ENCODE assay signal across 22 cellular contexts in genomic region chr7:99050971-99051370, GRCh38.
DNase-seq lines count a peak whose midpoint lies in the region; ATAC-seq, FAIRE-seq and TF ChIP-seq lines count a peak whose summit lies in the region.
"Had no signal": no experiment of that assay in that cellular context is flagged by ENCODE, and none has a peak within 500 bp of the region (broad histone marks: within the 10 kb centered on the region; RNA-seq: fewer than 3 reads in every experiment).

No MANE protein-coding gene starts in this region.

- no peaks in the 10 kb centered on the region for H3K9me3 Mint-ChIP-seq in CD4-positive, alpha-beta T cell
- H3K9me3 Mint-ChIP-seq in activated naive CD8-positive, alpha-beta T cell treated with anti-CD3 and anti-CD28 coated beads, Interleukin-2, amount 50 U/mL, for 24 hours: no peaks in the 10 kb centered on the region
- no peaks in the 10 kb centered on the region for H3K9me3 Mint-ChIP-seq in memory B cell

- WGBS in A549 (ENCODE audit: missing lambda C conversion rate): 26% methylated on average over 2 of the region's 2 CpGs

- H3K36me3 Mint-ChIP-seq in CD4-positive, alpha-beta T cell (ENCODE audit: low read depth): peaks cover 93% of the 10 kb centered on the region
- H3K36me3 Mint-ChIP-seq in activated naive CD8-positive, alpha-beta T cell treated with anti-CD3 and anti-CD28 coated beads, Interleukin-2, amount 50 U/mL, for 24 hours (ENCODE audit: low read depth): peaks cover 39% of the 10 kb centered on the region
- peaks cover 32% of the 10 kb centered on the region for H3K36me3 Mint-ChIP-seq in memory B cell

- H3K27me3 Mint-ChIP-seq in CD4-positive, alpha-beta T cell: no peaks in the 10 kb centered on the region
- H3K27me3 Mint-ChIP-seq in activated naive CD8-positive, alpha-beta T cell treated with anti-CD3 and anti-CD28 coated beads, Interleukin-2, amount 50 U/mL, for 24 hours: no peaks in the 10 kb centered on the region
- H3K27me3 Mint-ChIP-seq in memory B cell: no peaks in the 10 kb centered on the region

- H3K4me3 ChIP-seq in A549 (no peak overlapping the region), foreskin fibroblast (ENCODE audit: low read depth in 1 of 2, low read length in 2 of 2) (no peak overlapping the region)
- H3K4me3 ChIP-seq: spleen had no signal

- no peak for FAIRE-seq in A549 (lab: Jason Lieb, UNC)
- no peak for FAIRE-seq in GM19239 (lab: Jason Lieb, UNC)

- DNase-seq in A549 (ENCODE audit: low read depth in 1 of 2, low spot score in 1 of 2) (peak in 1 of 2 experiments; percentile 16), memory B cell (ENCODE audit: low spot score in 2 of 2) (no peak), NCI-H1436 treated with DMSO at 0.1 percent for 48 hours (lab: John Stamatoyannopoulos, UW) (no peak), GM19239 (ENCODE audit: insufficient read length, low spot score) (no peak), foreskin fibroblast (no peak)
- no peak for DNase-seq in CD4-positive, alpha-beta T cell
- no peak for DNase-seq in activated naive CD8-positive, alpha-beta T cell treated with anti-CD3 and anti-CD28 coated beads, Interleukin-2, amount 50 U/mL, for 24 hours
- DNase-seq: activated CD4-positive, alpha-beta T cell treated with anti-CD3 and anti-CD28 coated beads for 4 hours; amniotic stem cell; caudate nucleus; head of caudate nucleus; IMR-90; mesenchymal stem cell; NCI-H1105; NCI-H2029 treated with DMSO at 0.1 percent for 48 hours; NCI-H226; nucleus accumbens; SK-N-SH; spleen; stimulated activated CD4-positive, alpha-beta T cell treated with anti-CD3 and anti-CD28 coated beads, Interleukin-4, amount 100 ng/mL, for 1 hour; stimulated activated naive CD4-positive, alpha-beta T cell had no signal

- TF ChIP-seq RAD21 in A549 (conservative IDR thresholded peaks at IDR 0.05 in 1 of 2, IDR thresholded peaks at IDR 0.05 in 1 of 2): no peak

- no peak for TF ChIP-seq EP300 in A549 (IDR thresholded peaks at IDR 0.05)

- no peak overlapping the region for H3K4me3 Mint-ChIP-seq in CD4-positive, alpha-beta T cell
- H3K4me3 Mint-ChIP-seq in activated naive CD8-positive, alpha-beta T cell treated with anti-CD3 and anti-CD28 coated beads, Interleukin-2, amount 50 U/mL, for 24 hours: no peak overlapping the region
- no peak overlapping the region for H3K4me3 Mint-ChIP-seq in memory B cell

- peak overlapping the region; percentile 49 to 63; a peak in 4 of 6 replicates for H3K27ac ChIP-seq in A549
- no peak overlapping the region for H3K27ac ChIP-seq in CD4-positive, alpha-beta T cell (ENCODE audit: low read depth, low read length)
- H3K27ac ChIP-seq: RWPE1, spleen had no signal

- ATAC-seq in A549: peak in 1 of 2 experiments; percentile 15; a peak in 2 of 6 replicates
- ATAC-seq in CD4-positive, alpha-beta T cell (ENCODE audit: poor library complexity): no peak
- peak; percentile 61 for ATAC-seq in activated naive CD8-positive, alpha-beta T cell treated with anti-CD3 and anti-CD28 coated beads, Interleukin-2, amount 50 U/mL, for 24 hours
- ATAC-seq in memory B cell (ENCODE audit: low read depth): no peak

- TF ChIP-seq CTCF in A549 (IDR thresholded peaks at IDR 0.05): no peak
- TF ChIP-seq CTCF in CD4-positive, alpha-beta T cell (IDR thresholded peaks at IDR 0.05): no peak
- no peak for TF ChIP-seq CTCF in foreskin fibroblast (IDR thresholded peaks at IDR 0.05; ENCODE audit: low read depth, low read length)

- no peaks in the 10 kb centered on the region for H3K9me3 ChIP-seq in A549
- no peaks in the 10 kb centered on the region for H3K9me3 ChIP-seq in CD4-positive, alpha-beta T cell (ENCODE audit: control insufficient read depth, low read length)
- H3K9me3 ChIP-seq: SK-N-SH, spleen had no signal

- POLR2A ChIA-PET in A549 (lab: Yijun Ruan, JAX): no interaction called here
- POLR2A ChIA-PET in CD4-positive, alpha-beta T cell (lab: Charles Lee): interaction anchor here (1.0 kb wide), 1 partner anchor 94 kb away, joined by 3 read pairs; no protein-coding TSS in a partner anchor

- CTCF ChIA-PET in A549 (lab: Yijun Ruan, JAX): interaction anchor here (0.5 to 4.8 kb wide), 3 partner anchors 11 to 91 kb away, joined by 4 to 21 read pairs (median 18); no protein-coding TSS in a partner anchor
- CTCF ChIA-PET in CD4-positive, alpha-beta T cell (lab: Charles Lee): no interaction called here

- peaks cover 19% of the 10 kb centered on the region for H3K4me1 ChIP-seq in A549
- H3K4me1 ChIP-seq: spleen had no signal

- H3K4me2 ChIP-seq in A549: peak overlapping the region; percentile 56
- H3K4me2 ChIP-seq: SK-N-SH had no signal

- no peaks in the 10 kb centered on the region for H3K4me1 Mint-ChIP-seq in CD4-positive, alpha-beta T cell (ENCODE audit: low read depth)
- H3K4me1 Mint-ChIP-seq in activated naive CD8-positive, alpha-beta T cell treated with anti-CD3 and anti-CD28 coated beads, Interleukin-2, amount 50 U/mL, for 24 hours: peaks cover 15% of the 10 kb centered on the region
- no peaks in the 10 kb centered on the region for H3K4me1 Mint-ChIP-seq in memory B cell

- TF ChIP-seq POLR2A in A549 (IDR thresholded peaks at IDR 0.05; ENCODE audit: low read length): no peak

- no peaks in the 10 kb centered on the region for H3K27me3 ChIP-seq in CD4-positive, alpha-beta T cell (ENCODE audit: control insufficient read depth, insufficient read depth, low read length)
- H3K27me3 ChIP-seq: spleen had no signal

- intact Hi-C loops in CD4-positive, alpha-beta T cell (cut with DNase I, micrococcal nuclease): no loop called here

- peak overlapping the region; percentile 29 for H3K27ac Mint-ChIP-seq in CD4-positive, alpha-beta T cell
- H3K27ac Mint-ChIP-seq in activated naive CD8-positive, alpha-beta T cell treated with anti-CD3 and anti-CD28 coated beads, Interleukin-2, amount 50 U/mL, for 24 hours: peak overlapping the region; percentile 76
- H3K27ac Mint-ChIP-seq in memory B cell: peak overlapping the region; percentile 31

TF ChIP-seq in A549, 52 proteins besides CTCF, POLR2A, EP300 and RAD21:
- TF ChIP-seq ZSCAN20 (CRISPR knock-in tag; IDR thresholded peaks at IDR 0.05): no peak
- TF ChIP-seq CHD4 (IDR thresholded peaks at IDR 0.05; ENCODE audit: borderline replicate concordance): no peak
- no peak for TF ChIP-seq RFX5 (IDR thresholded peaks at IDR 0.05)
- no peak for TF ChIP-seq FOSL2 (IDR thresholded peaks at IDR 0.05)
- TF ChIP-seq FOSL2 (CRISPR knock-in tag; IDR thresholded peaks at IDR 0.05): peak; percentile 38; the same call in 1 of the 2 replicates
- no peak for TF ChIP-seq E2F6 (IDR thresholded peaks at IDR 0.05; ENCODE audit: borderline replicate concordance, low read depth)
- TF ChIP-seq USF2 (IDR thresholded peaks at IDR 0.05): no peak
TF ChIP-seq in A549: peak in this region for 1.
